8 cellular contexts compared by ENCODE assay signal in genomic region chr3:49358884-49359225, GRCh38. TPM values are rescaled to one million over a fixed set of nuclear protein-coding genes. Genes with fewer than 3 reads are reported as not detected.
DNase-seq lines count a peak whose midpoint lies in the region; ATAC-seq and TF ChIP-seq lines count a peak whose summit lies in the region.

No MANE protein-coding gene starts in this region.

- TF ChIP-seq CTCF in nephron (IDR thresholded peaks at IDR 0.05; ENCODE audit: unreplicated experiment in 3 of 3), result no peak

- intact Hi-C loops in dendritic cell treated with granulocyte-macrophage colony-stimulating factor and Interleukin-4, amounts not matched to agents 40 ng/mL and 50 ng/mL, for 4 days (cut with micrococcal nuclease), result loop anchor here (1.0 kb wide), 1 partner anchor 19 kb away; the partner anchor contains the start of gene USP4

- peak overlapping the region; percentile 98 for H3K27ac Mint-ChIP-seq in dendritic cell treated with granulocyte-macrophage colony-stimulating factor and Interleukin-4, amounts not matched to agents 40 ng/mL and 50 ng/mL, for 4 days
- peak overlapping the region; percentile 91 to 94 (median 91) for H3K27ac Mint-ChIP-seq in nephron

- H3K36me3 Mint-ChIP-seq in dendritic cell treated with granulocyte-macrophage colony-stimulating factor and Interleukin-4, amounts not matched to agents 40 ng/mL and 50 ng/mL, for 4 days (ENCODE audit: low read depth), result peaks cover 99% of the 10 kb centered on the region
- peaks cover 56% of the 10 kb centered on the region for H3K36me3 Mint-ChIP-seq in nephron (ENCODE audit: low read depth)

- H3K4me1 Mint-ChIP-seq in dendritic cell treated with granulocyte-macrophage colony-stimulating factor and Interleukin-4, amounts not matched to agents 40 ng/mL and 50 ng/mL, for 4 days (ENCODE audit: low read depth), result peaks cover 53% of the 10 kb centered on the region
- H3K4me1 Mint-ChIP-seq in nephron, result peaks cover 19% of the 10 kb centered on the region

- ATAC-seq in HG02840 (IDR thresholded peaks at IDR 0.05; ENCODE audit: low FRiP score, unreplicated experiment), result no peak

- peak; percentile 55 for DNase-seq in NCI-H1105 treated with DMSO at 0.1 percent for 48 hours (lab: John Stamatoyannopoulos, UW)
- DNase-seq in NCI-H1105 (lab: John Stamatoyannopoulos, UW), result no peak
- DNase-seq in M059J (ENCODE audit: low read depth), result peak; percentile 34
- no peak for DNase-seq in kidney tubule cell (ENCODE audit: low spot score)
- no peak for DNase-seq in superior temporal gyrus (ENCODE audit: extremely low spot score)

- H3K4me3 Mint-ChIP-seq in dendritic cell treated with granulocyte-macrophage colony-stimulating factor and Interleukin-4, amounts not matched to agents 40 ng/mL and 50 ng/mL, for 4 days, result peak overlapping the region; percentile 97
- peak overlapping the region; percentile 90 to 95 (median 93) for H3K4me3 Mint-ChIP-seq in nephron

- no peaks in the 10 kb centered on the region for H3K9me3 Mint-ChIP-seq in dendritic cell treated with granulocyte-macrophage colony-stimulating factor and Interleukin-4, amounts not matched to agents 40 ng/mL and 50 ng/mL, for 4 days
- no peaks in the 10 kb centered on the region for H3K9me3 Mint-ChIP-seq in nephron

- H3K27me3 Mint-ChIP-seq in dendritic cell treated with granulocyte-macrophage colony-stimulating factor and Interleukin-4, amounts not matched to agents 40 ng/mL and 50 ng/mL, for 4 days, result no peaks in the 10 kb centered on the region
- no peaks in the 10 kb centered on the region for H3K27me3 Mint-ChIP-seq in nephron (ENCODE audit: low read depth)

RNA-seq across cellular contexts. Expression of gene GPX1, which starts 0.7 kb away (rescaled TPM):
- 169 and 207 TPM in 2 replicates for total RNA-seq in M059J (2014; rRNA removed; shearing (Covaris generic))

RNA-seq across cellular contexts. Expression of gene USP4, which starts 19.0 kb away (rescaled TPM):
- 11.1 and 13.9 TPM in 2 replicates for total RNA-seq in M059J (2014; rRNA removed; shearing (Covaris generic))

RNA-seq across cellular contexts. Expression of gene RHOA, which starts 52.9 kb away (rescaled TPM):
- total RNA-seq in M059J (2014; rRNA removed; shearing (Covaris generic)), result 398 and 500 TPM in 2 replicates

RNA-seq across cellular contexts. Expression of gene TCTA, which starts 53.4 kb away (rescaled TPM):
- 22.4 and 27.3 TPM in 2 replicates for total RNA-seq in M059J (2014; rRNA removed; shearing (Covaris generic))

Comparison
In these comparisons a context has a peak if more than half of its experiments do, and no peak if none do; other contexts are left out.
1. DNase-seq: peak in NCI-H1105 treated with DMSO at 0.1 percent for 48 hours (single experiment) and M059J (single experiment); none in NCI-H1105 (single experiment), kidney tubule cell (single experiment) and superior temporal gyrus (single experiment).